Comparison of ENCODE assay signal across 8 cellular contexts in genomic region chr20:2652724-2653510, GRCh38. TPM values are rescaled to one million over a fixed set of nuclear protein-coding genes. Genes with fewer than 3 reads are reported as not detected.
DNase-seq lines count a peak whose midpoint lies in the region; ATAC-seq, FAIRE-seq and TF ChIP-seq lines count a peak whose summit lies in the region.

No MANE protein-coding gene starts in this region.

- POLR2A ChIA-PET in WTC11 (lab: Charles Lee): interaction anchor here (0.7 to 2.2 kb wide), 9 partner anchors 8 to 182 kb away, joined by 3 to 22 read pairs (median 4); partner anchors contain the start of genes IDH3B and SNRPB

- no peaks in the 10 kb centered on the region for H3K27me3 Mint-ChIP-seq in WTC11 (ENCODE audit: low read depth)
- H3K27me3 Mint-ChIP-seq in natural killer cell treated with Interleukin-12 subunit alpha and Interleukin-12 subunit beta and Interleukin-15 and Interleukin-18, amount 100 ng/mL, for 72 hours: no peaks in the 10 kb centered on the region

- no peaks in the 10 kb centered on the region for H3K27me3 ChIP-seq in uterus

- H3K4me1 Mint-ChIP-seq in WTC11: peaks cover 24% of the 10 kb centered on the region
- peaks cover 26 to 28% of the 10 kb centered on the region in 2 donors for H3K4me1 Mint-ChIP-seq in natural killer cell treated with Interleukin-12 subunit alpha and Interleukin-12 subunit beta and Interleukin-15 and Interleukin-18, amount 100 ng/mL, for 72 hours (ENCODE audit: low read depth in 2 of 2)

- peak overlapping the region; percentile 100 for H3K4me3 ChIP-seq in fibroblast of mammary gland (ENCODE audit: control insufficient read depth, low read depth, low read length)
- peak overlapping the region; percentile 72 to 84 for H3K4me3 ChIP-seq in uterus

- peak overlapping the region; percentile 76; the same call in 1 of the 2 replicates for H3K27ac Mint-ChIP-seq in WTC11
- H3K27ac Mint-ChIP-seq in natural killer cell treated with Interleukin-12 subunit alpha and Interleukin-12 subunit beta and Interleukin-15 and Interleukin-18, amount 100 ng/mL, for 72 hours: peak overlapping the region; percentile 67 to 85

- peaks cover 51% of the 10 kb centered on the region for H3K36me3 Mint-ChIP-seq in WTC11
- peaks cover 27% of the 10 kb centered on the region for H3K36me3 Mint-ChIP-seq in natural killer cell treated with Interleukin-12 subunit alpha and Interleukin-12 subunit beta and Interleukin-15 and Interleukin-18, amount 100 ng/mL, for 72 hours

- no peaks in the 10 kb centered on the region for H3K9me3 ChIP-seq in uterus

- no peak for TF ChIP-seq POLR2A in uterus (IDR thresholded peaks at IDR 0.05)

- FAIRE-seq in HTR-8/SVneo (lab: Jason Lieb, UNC): peak; percentile 44

- peak; percentile 62 for DNase-seq in GM03348 (ENCODE audit: low spot score)
- no peak for DNase-seq in HTR-8/SVneo (ENCODE audit: insufficient read length, low spot score)
- no peak for DNase-seq in WTC11 (ENCODE audit: low spot score)
- DNase-seq in fibroblast of mammary gland (ENCODE audit: low read depth): no peak
- no peak for DNase-seq in natural killer cell treated with Interleukin-12 subunit alpha and Interleukin-12 subunit beta and Interleukin-15 and Interleukin-18, amount 100 ng/mL, for 72 hours (ENCODE audit: low spot score)
- DNase-seq in uterus: peak in 1 of 2 donors; percentile 39
- DNase-seq in T1000 (lab: John Stamatoyannopoulos, UW): no peak

- peak overlapping the region; percentile 79 to 87 for H3K27ac ChIP-seq in uterus

- peak; percentile 36 for ATAC-seq in GM21423 (IDR thresholded peaks at IDR 0.05; ENCODE audit: unreplicated experiment)
- peak; percentile 22 for ATAC-seq in WTC11
- ATAC-seq in natural killer cell treated with Interleukin-12 subunit alpha and Interleukin-12 subunit beta and Interleukin-15 and Interleukin-18, amount 100 ng/mL, for 72 hours: peak; percentile 66 to 71

- TF ChIP-seq CTCF in WTC11 (IDR thresholded peaks at IDR 0.05) (no peak), fibroblast of mammary gland (conservative IDR thresholded peaks at IDR 0.05; ENCODE audit: control insufficient read depth, insufficient read depth, low read depth, low read length) (no peak), uterus (IDR thresholded peaks at IDR 0.05) (no peak)

- no peaks in the 10 kb centered on the region for H3K9me3 Mint-ChIP-seq in WTC11
- no peaks in the 10 kb centered on the region for H3K9me3 Mint-ChIP-seq in natural killer cell treated with Interleukin-12 subunit alpha and Interleukin-12 subunit beta and Interleukin-15 and Interleukin-18, amount 100 ng/mL, for 72 hours

- no peaks in the 10 kb centered on the region for H3K36me3 ChIP-seq in uterus

- CTCF ChIA-PET in WTC11 (lab: Charles Lee): interaction anchor here (0.6 to 3.7 kb wide), 5 partner anchors 13 to 266 kb away, joined by 3 to 30 read pairs (median 3); no protein-coding TSS in a partner anchor

- H3K4me1 ChIP-seq in uterus: peaks cover 4 to 10% of the 10 kb centered on the region in 2 donors

- H3K4me3 Mint-ChIP-seq in WTC11: peak overlapping the region; percentile 84
- H3K4me3 Mint-ChIP-seq in natural killer cell treated with Interleukin-12 subunit alpha and Interleukin-12 subunit beta and Interleukin-15 and Interleukin-18, amount 100 ng/mL, for 72 hours: peak overlapping the region; percentile 86

- intact Hi-C loops in uterus (cut with DNase I; ENCODE audit: low total_unique reads): no loop called here

TF ChIP-seq in WTC11, 78 proteins besides CTCF, POLR2A, EP300 and RAD21 (continues in another document):
- TF ChIP-seq NFE2L1 (CRISPR knock-in tag; IDR thresholded peaks at IDR 0.05) (peak; percentile 54; the same call in 1 of the 2 replicates), FOXJ3 (CRISPR knock-in tag; IDR thresholded peaks at IDR 0.05; ENCODE audit: borderline replicate concordance) (no peak), NFYB (CRISPR knock-in tag; conservative IDR thresholded peaks at IDR 0.05; ENCODE audit: low read depth) (no peak), ZNF671 (CRISPR knock-in tag; IDR thresholded peaks at IDR 0.05) (no peak), ZNF219 (CRISPR knock-in tag; IDR thresholded peaks at IDR 0.05; ENCODE audit: borderline replicate concordance) (no peak), SMAD3 (CRISPR knock-in tag; IDR thresholded peaks at IDR 0.05; ENCODE audit: borderline replicate concordance) (no peak), ELF4 (CRISPR knock-in tag; IDR thresholded peaks at IDR 0.05; ENCODE audit: low read depth) (0 out of 2 replicates have a peak, but pooled peaks have one; percentile 12), USF2 (CRISPR knock-in tag; IDR thresholded peaks at IDR 0.05) (peak; percentile 86), ATF3 (CRISPR knock-in tag; conservative IDR thresholded peaks at IDR 0.05) (no peak; the same call in 1 of the 2 replicates), JUN (CRISPR knock-in tag; IDR thresholded peaks at IDR 0.05) (no peak; the same call in none of the 2 replicates), PREB (CRISPR knock-in tag; IDR thresholded peaks at IDR 0.05; ENCODE audit: borderline replicate concordance) (0 out of 2 replicates have a peak, but pooled peaks have one; percentile 76), ZNF281 (CRISPR knock-in tag; IDR thresholded peaks at IDR 0.05) (no peak), RORB (CRISPR knock-in tag; IDR thresholded peaks at IDR 0.05) (peak; percentile 38; the same call in 1 of the 2 replicates), ZNF138 (CRISPR knock-in tag; conservative IDR thresholded peaks at IDR 0.05) (peak; percentile 88), TEAD1 (CRISPR knock-in tag; IDR thresholded peaks at IDR 0.05) (no peak), NR1H2 (CRISPR knock-in tag; IDR thresholded peaks at IDR 0.05) (no peak), MAX (CRISPR knock-in tag; IDR thresholded peaks at IDR 0.05) (peak; percentile 88), MYBL2 (CRISPR knock-in tag; IDR thresholded peaks at IDR 0.05) (no peak), ATF1 (CRISPR knock-in tag; IDR thresholded peaks at IDR 0.05) (0 out of 2 replicates have a peak, but pooled peaks have one; percentile 1), FOXP1 (CRISPR knock-in tag; IDR thresholded peaks at IDR 0.05; ENCODE audit: borderline replicate concordance) (peak; percentile 41; the same call in 1 of the 2 replicates)

RNA-seq across cellular contexts. Expression of gene NOP56, which starts 0.5 kb away (rescaled TPM):
- total RNA-seq in WTC11 (2021) (484 to 634 TPM (median 500 TPM) in 3 replicates), uterus (100 to 1,000 TPM; 108 to 151 (median 134) TPM)
- 100 to 1,000 TPM; 424 to 981 TPM for total RNA-seq in natural killer cell treated with Interleukin-12 subunit alpha and Interleukin-12 subunit beta and Interleukin-15 and Interleukin-18, amount 100 ng/mL, for 72 hours

RNA-seq across cellular contexts. Expression of gene IDH3B, which starts 11.1 kb away (rescaled TPM):
- total RNA-seq in WTC11 (2021): 101 to 136 TPM (median 107 TPM) in 3 replicates
- 100 to 1,000 TPM; 114 to 120 TPM for total RNA-seq in natural killer cell treated with Interleukin-12 subunit alpha and Interleukin-12 subunit beta and Interleukin-15 and Interleukin-18, amount 100 ng/mL, for 72 hours
- total RNA-seq in uterus: 100 to 1,000 TPM in 1 of 4 donors, 10 to 100 TPM in 3; 33.8 to 220 (median 83.7) TPM

RNA-seq across cellular contexts. Expression of gene EBF4, which starts 39.7 kb away (rescaled TPM):
- 2.7 to 5.0 TPM (median 3.2 TPM) in 3 replicates for total RNA-seq in WTC11 (2021)
- 10 to 100 TPM; 14.8 to 31.4 TPM for total RNA-seq in natural killer cell treated with Interleukin-12 subunit alpha and Interleukin-12 subunit beta and Interleukin-15 and Interleukin-18, amount 100 ng/mL, for 72 hours
- total RNA-seq in uterus: 10 to 100 TPM in 3 of 4 donors, 1 to 10 TPM in 1; 7.1 to 69.5 (median 21.7) TPM
